Comparison of ENCODE assay signal across 8 cellular contexts in genomic region chr7:92621026-92621540, GRCh38. TPM values are rescaled to one million over a fixed set of nuclear protein-coding genes. Genes with fewer than 3 reads are reported as not detected.
DNase-seq lines count a peak whose midpoint lies in the region; ATAC-seq and TF ChIP-seq lines count a peak whose summit lies in the region.

No MANE protein-coding gene starts in this region.

- ATAC-seq in GM18505 (IDR thresholded peaks at IDR 0.05; ENCODE audit: unreplicated experiment) (peak; percentile 61), HG03060 (IDR thresholded peaks at IDR 0.05; ENCODE audit: low read depth, unreplicated experiment) (peak; percentile 56)

- peak; percentile 53 for TF ChIP-seq CTCF in WI38 (IDR thresholded peaks at IDR 0.05; ENCODE audit: low read depth, low read length)
- TF ChIP-seq CTCF in cardiac fibroblast (IDR thresholded peaks at IDR 0.05; ENCODE audit: low read depth, low read length), result peak; percentile 60

- DNase-seq in A172 (ENCODE audit: low spot score) (peak; percentile 92), NCI-H2171 treated with DMSO at 0.1 percent for 48 hours (lab: John Stamatoyannopoulos, UW) (peak; percentile 76), cardiac fibroblast (ENCODE audit: low read depth in 2 of 2) (peak; percentile 95 to 98), kidney glomerular epithelial cell (lab: John Stamatoyannopoulos, UW) (peak; percentile 84)
- peak; percentile 78 for DNase-seq in stimulated activated CD4-positive, alpha-beta T cell treated with anti-CD3 and anti-CD28 coated beads, Interleukin-2, amount 100 ng/mL, for 4 hours (ENCODE audit: low read depth)

- H3K4me3 ChIP-seq in WI38 (ENCODE audit: low read depth, low read length) (no peak overlapping the region), cardiac fibroblast (replicated peaks in 1 of 2; ENCODE audit: low read depth in 2 of 2, low read length in 2 of 2) (no peak overlapping the region)

- TF ChIP-seq POLR2A in GM18505 (IDR thresholded peaks at IDR 0.05; ENCODE audit: borderline replicate concordance, extremely low read depth, insufficient read depth, insufficient read length), result no peak

RNA-seq across cellular contexts. Expression of gene FAM133B, which starts 30.9 kb away (rescaled TPM):
- total RNA-seq in A172 (2014; rRNA removed; shearing (Covaris generic)), result 16.2 and 18.4 TPM in 2 replicates
